ENCODE assay signal across 1 cellular context in genomic region chr14:61332658-61333029, GRCh38.
TF ChIP-seq lines count a peak whose summit lies in the region.

No MANE protein-coding gene starts in this region.

TF ChIP-seq in GM12878, 131 proteins besides CTCF, POLR2A, EP300 and RAD21 (continued from another document):
- TF ChIP-seq PKNOX1 (IDR thresholded peaks at IDR 0.05) (no peak), ZBTB33 (IDR thresholded peaks at IDR 0.05) (no peak), SREBF1 (IDR thresholded peaks at IDR 0.05; ENCODE audit: low read length) (no peak), SPI1 (IDR thresholded peaks at IDR 0.05; ENCODE audit: borderline replicate concordance, insufficient read depth, low read depth, low read length) (no peak), RUNX3 (IDR thresholded peaks at IDR 0.05; ENCODE audit: low read length) (no peak), CHD1 (IDR thresholded peaks at IDR 0.05; ENCODE audit: low read depth, low read length) (no peak), HSF1 (IDR thresholded peaks at IDR 0.05; ENCODE audit: low read depth, low read length) (no peak), GATAD2B (conservative IDR thresholded peaks at IDR 0.05; ENCODE audit: low read depth) (no peak), ZBTB4 (CRISPR knock-in tag; IDR thresholded peaks at IDR 0.05) (no peak), RELB (IDR thresholded peaks at IDR 0.05; ENCODE audit: low read depth) (no peak), BACH1 (IDR thresholded peaks at IDR 0.05; ENCODE audit: borderline replicate concordance) (no peak), IKZF2 (IDR thresholded peaks at IDR 0.05) (no peak), GABPA (IDR thresholded peaks at IDR 0.05; ENCODE audit: low read depth) (no peak), SP1 (IDR thresholded peaks at IDR 0.05; ENCODE audit: low read depth, low read length) (no peak)
